In the genomic region with DNA sequence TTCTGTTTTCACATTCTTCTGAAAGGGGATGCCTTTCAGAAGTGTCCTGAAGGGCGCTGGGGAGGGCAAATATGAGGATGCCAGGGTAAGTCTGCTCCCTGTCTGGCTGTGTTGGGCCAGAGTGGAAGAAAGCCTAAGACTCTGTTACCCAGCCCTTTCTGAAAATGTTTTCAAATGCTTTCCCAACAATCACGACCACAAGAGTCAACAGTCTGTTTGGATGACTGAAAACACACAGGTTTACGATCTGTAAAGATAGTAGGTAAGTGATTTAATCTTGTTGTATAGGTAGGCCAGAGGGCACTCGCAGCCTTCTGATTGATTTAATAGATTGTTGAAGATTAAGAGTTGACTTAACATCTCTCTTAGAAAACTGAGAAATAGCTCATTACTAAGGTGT, we compare ENCODE assay signal across 28 cellular contexts. TPM values are rescaled to one million over a fixed set of nuclear protein-coding genes. Genes with fewer than 3 reads are reported as not detected.
DNase-seq lines count a peak whose midpoint lies in the region; FAIRE-seq and TF ChIP-seq lines count a peak whose summit lies in the region.
"Had no signal": no experiment of that assay in that cellular context is flagged by ENCODE, and none has a peak within 500 bp of the region (broad histone marks: within the 10 kb centered on the region; RNA-seq: fewer than 3 reads in every experiment).

No MANE protein-coding gene starts in this region.

- H3K9me2 ChIP-seq in SK-N-SH: no peaks in the 10 kb centered on the region

- intact Hi-C loops in dendritic cell treated with granulocyte-macrophage colony-stimulating factor and Interleukin-4, amounts not matched to agents 40 ng/mL and 50 ng/mL, for 4 days (cut with micrococcal nuclease): no loop called here
- intact Hi-C loops in prostate gland (cut with DNase I): no loop called here

- peaks cover 40% of the 10 kb centered on the region for H3F3A ChIP-seq in SK-N-SH (replicated peaks; ENCODE audit: insufficient read depth)

- H3K4me3 Mint-ChIP-seq in dendritic cell treated with granulocyte-macrophage colony-stimulating factor and Interleukin-4, amounts not matched to agents 40 ng/mL and 50 ng/mL, for 4 days: no peak overlapping the region
- H3K4me3 Mint-ChIP-seq: activated CD4-positive, alpha-beta T cell treated with anti-CD3 and anti-CD28 coated beads, Interleukin-2, amount 10 ng/mL, durations not matched to agents 24 days and 14 days; HFFc6; T-helper 17 cell had no signal

- no peak for TF ChIP-seq CTCF in HEK293 (tag by site-specific recombination; IDR thresholded peaks at IDR 0.05)
- no peak for TF ChIP-seq CTCF in prostate gland (IDR thresholded peaks at IDR 0.05)
- no peak for TF ChIP-seq CTCF in SK-N-SH (IDR thresholded peaks at IDR 0.05)

- no peak for FAIRE-seq in H54 (lab: Jason Lieb, UNC)
- FAIRE-seq: bronchial epithelial cell, GM12892 had no signal

- H2AFZ ChIP-seq in SK-N-SH (ENCODE audit: low read depth): no peak overlapping the region

- H3K36me3 Mint-ChIP-seq in dendritic cell treated with granulocyte-macrophage colony-stimulating factor and Interleukin-4, amounts not matched to agents 40 ng/mL and 50 ng/mL, for 4 days (ENCODE audit: low read depth): peaks cover 64% of the 10 kb centered on the region

- no peaks in the 10 kb centered on the region for H3K9me3 Mint-ChIP-seq in dendritic cell treated with granulocyte-macrophage colony-stimulating factor and Interleukin-4, amounts not matched to agents 40 ng/mL and 50 ng/mL, for 4 days
- H3K9me3 Mint-ChIP-seq: activated CD4-positive, alpha-beta T cell treated with anti-CD3 and anti-CD28 coated beads, Interleukin-2, amount 10 ng/mL, durations not matched to agents 24 days and 14 days; HFFc6 had no signal

- H3K9ac ChIP-seq in SK-N-SH: no peak overlapping the region

- POLR2A ChIA-PET in HEK293 (lab: Yijun Ruan, JAX): no interaction called here
- POLR2A ChIA-PET in SK-N-SH (lab: Yijun Ruan, JAX): no interaction called here

- H3K4me3 ChIP-seq in HEK293 (ENCODE audit: low read depth, low read length) (no peak overlapping the region), prostate gland (no peak overlapping the region), SK-N-SH (ENCODE audit: low read depth in 2 of 2, low read length in 1 of 2) (no peak overlapping the region)
- H3K4me3 ChIP-seq: adrenal gland, spleen, stomach had no signal

- H3K27me3 ChIP-seq in prostate gland (replicated peaks; ENCODE audit: insufficient read depth) (no peaks in the 10 kb centered on the region), SK-N-SH (ENCODE audit: insufficient read depth) (no peaks in the 10 kb centered on the region)
- H3K27me3 ChIP-seq: adrenal gland, spleen, stomach had no signal

- H3K4me2 ChIP-seq in SK-N-SH: no peak overlapping the region

- H3K27me3 Mint-ChIP-seq in dendritic cell treated with granulocyte-macrophage colony-stimulating factor and Interleukin-4, amounts not matched to agents 40 ng/mL and 50 ng/mL, for 4 days: no peaks in the 10 kb centered on the region
- H3K27me3 Mint-ChIP-seq: activated CD4-positive, alpha-beta T cell treated with anti-CD3 and anti-CD28 coated beads, Interleukin-2, amount 10 ng/mL, durations not matched to agents 24 days and 14 days; T-helper 17 cell had no signal

- H3K36me3 ChIP-seq in HEK293 (ENCODE audit: control insufficient read depth in 2 of 2, insufficient read depth in 1 of 2, low read length in 2 of 2) (peaks cover 0 to 13% of the 10 kb centered on the region in 2 experiments; a peak in 2 of 3 replicates), prostate gland (no peaks in the 10 kb centered on the region), SK-N-SH (replicated peaks in 1 of 2; ENCODE audit: control insufficient read depth in 1 of 2, insufficient read depth in 2 of 2, low read length in 1 of 2) (peaks cover 20 to 28% of the 10 kb centered on the region in 2 experiments)
- H3K36me3 ChIP-seq: adrenal gland had no signal

- peaks cover 77% of the 10 kb centered on the region for H3K4me1 Mint-ChIP-seq in dendritic cell treated with granulocyte-macrophage colony-stimulating factor and Interleukin-4, amounts not matched to agents 40 ng/mL and 50 ng/mL, for 4 days (ENCODE audit: low read depth)

- CTCF ChIA-PET in HEK293 (lab: Yijun Ruan, JAX) (interaction anchor here (0.7 kb wide), 1 partner anchor 70 kb away, joined by 4 read pairs; no protein-coding TSS in a partner anchor), SK-N-SH (lab: Yijun Ruan, JAX) (interaction anchor here (0.9 kb wide), 1 partner anchor 10 kb away, joined by 3 read pairs; no protein-coding TSS in a partner anchor)

- H4K20me1 ChIP-seq in SK-N-SH (ENCODE audit: insufficient read depth): no peaks in the 10 kb centered on the region

- no peak for TF ChIP-seq RAD21 in SK-N-SH (IDR thresholded peaks at IDR 0.05; ENCODE audit: low read length)

- H3K27ac ChIP-seq in HEK293 (ENCODE audit: extremely low read depth, low read depth, low read length): no peak overlapping the region
- no peak overlapping the region for H3K27ac ChIP-seq in prostate gland
- no peak overlapping the region for H3K27ac ChIP-seq in SK-N-SH (ENCODE audit: low read depth in 2 of 2, low read length in 1 of 2)
- H3K27ac ChIP-seq: spleen, stomach had no signal

- H3K9me3 ChIP-seq in HEK293 (ENCODE audit: control insufficient read depth, insufficient read depth, low read depth, low read length): no peaks in the 10 kb centered on the region
- no peaks in the 10 kb centered on the region for H3K9me3 ChIP-seq in prostate gland
- H3K9me3 ChIP-seq in SK-N-SH: no peaks in the 10 kb centered on the region
- H3K9me3 ChIP-seq: adrenal gland, spleen, stomach had no signal

- H3K27ac Mint-ChIP-seq in dendritic cell treated with granulocyte-macrophage colony-stimulating factor and Interleukin-4, amounts not matched to agents 40 ng/mL and 50 ng/mL, for 4 days: peak overlapping the region; percentile 88
- H3K27ac Mint-ChIP-seq: activated CD4-positive, alpha-beta T cell treated with anti-CD3 and anti-CD28 coated beads, Interleukin-2, amount 10 ng/mL, durations not matched to agents 24 days and 14 days; T-helper 17 cell had no signal

- H3K4me1 ChIP-seq in HEK293 (ENCODE audit: control insufficient read depth, insufficient read depth, low read length) (peaks cover 14% of the 10 kb centered on the region; the same call in 1 of the 2 replicates), prostate gland (replicated peaks) (no peaks in the 10 kb centered on the region), SK-N-SH (ENCODE audit: control insufficient read depth in 1 of 2, insufficient read depth in 2 of 2, low read depth in 1 of 2, low read length in 1 of 2) (peaks cover 21 to 36% of the 10 kb centered on the region in 2 experiments)

- no peak for TF ChIP-seq EP300 in SK-N-SH (IDR thresholded peaks at IDR 0.05; ENCODE audit: borderline replicate concordance in 1 of 2, low read depth in 1 of 2, low read length in 1 of 2)

- H3K79me2 ChIP-seq in SK-N-SH (ENCODE audit: insufficient read depth): peaks cover 76% of the 10 kb centered on the region

- 47% methylated on average over 4 of the region's 4 CpGs for WGBS in prostate gland
- WGBS in SK-N-SH (ENCODE audit: low lambda C conversion rate): 91% methylated on average over 4 of the region's 4 CpGs

- peak; percentile 4 for DNase-seq in NCI-H748 (lab: John Stamatoyannopoulos, UW; ENCODE audit: unreplicated experiment)
- DNase-seq in NCI-H748 treated with DMSO at 0.1 percent for 48 hours (lab: John Stamatoyannopoulos, UW): no peak
- DNase-seq in prostate gland (ENCODE audit: low spot score): peak; percentile 13
- no peak for DNase-seq in H54 (ENCODE audit: insufficient read length, low spot score)
- no peak for DNase-seq in SK-N-SH
- DNase-seq in amygdala (lab: John Stamatoyannopoulos, UW): no peak
- DNase-seq: activated CD4-positive, alpha-beta T cell treated with anti-CD3 and anti-CD28 coated beads, Interleukin-2, amount 10 ng/mL, durations not matched to agents 24 days and 14 days; adrenal gland; DND-41; head of caudate nucleus; HFFc6; KG1; midbrain; MV-4-11; NCI-H1694 treated with DMSO at 0.1 percent for 48 hours; NCI-H345; spleen; stimulated activated CD4-positive, alpha-beta T cell treated with anti-CD3 and anti-CD28 coated beads, Interleukin-4, amount 100 ng/mL, for 1 hour; stomach; T-helper 17 cell had no signal

- TF ChIP-seq POLR2A in prostate gland (IDR thresholded peaks at IDR 0.05): no peak
- TF ChIP-seq POLR2A in H54 (IDR thresholded peaks at IDR 0.05; ENCODE audit: low read depth, low read length): no peak

TF ChIP-seq in HEK293, 187 proteins besides CTCF, POLR2A, EP300 and RAD21 (continues in another document):
- TF ChIP-seq ZNF555 (tag by site-specific recombination; conservative IDR thresholded peaks at IDR 0.05): no peak

TF ChIP-seq in SK-N-SH, 30 proteins besides CTCF, POLR2A, EP300 and RAD21 (continues in another document):
- TF ChIP-seq GABPA (IDR thresholded peaks at IDR 0.05; ENCODE audit: low read depth): no peak
- no peak for TF ChIP-seq MXI1 (IDR thresholded peaks at IDR 0.05; ENCODE audit: low read depth, low read length)
- no peak for TF ChIP-seq TCF12 (IDR thresholded peaks at IDR 0.05)
- TF ChIP-seq SIN3A (IDR thresholded peaks at IDR 0.05; ENCODE audit: borderline replicate concordance, low read depth, low read length): no peak
- no peak for TF ChIP-seq POLR2AphosphoS5 (IDR thresholded peaks at IDR 0.05; ENCODE audit: low read depth, low read length)
- TF ChIP-seq JUND (IDR thresholded peaks at IDR 0.05): no peak
- TF ChIP-seq, protein P1, sequence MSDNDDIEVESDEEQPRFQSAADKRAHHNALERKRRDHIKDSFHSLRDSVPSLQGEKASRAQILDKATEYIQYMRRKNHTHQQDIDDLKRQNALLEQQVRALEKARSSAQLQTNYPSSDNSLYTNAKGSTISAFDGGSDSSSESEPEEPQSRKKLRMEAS (IDR thresholded peaks at IDR 0.05; ENCODE audit: low read depth): no peak

RNA-seq across cellular contexts. Expression of a gene that starts 13.2 kb away (rescaled TPM):
- total RNA-seq in prostate gland: 10 to 100 TPM; 52.6 to 64.4 TPM
- polyA plus RNA-seq in SK-N-SH (2012; rRNA removed): 11.8 and 15.6 TPM in 2 replicates
- 14.3 and 14.7 TPM in 2 replicates for polyA plus RNA-seq in SK-N-SH (2012; cell fraction: cytosol; rRNA removed)
- 16.4 and 24.8 TPM in 2 replicates for polyA plus RNA-seq in SK-N-SH (2012; cell fraction: nucleus; rRNA removed)

RNA-seq across cellular contexts. Expression of a gene that starts 43.7 kb away (rescaled TPM):
- under 1 TPM in 1 of 2 donors, not detected in 1; 0.57 TPM for total RNA-seq in prostate gland
- polyA plus RNA-seq in SK-N-SH (2012; rRNA removed): not detected in 2 replicates
- polyA plus RNA-seq in SK-N-SH (2012; cell fraction: cytosol; rRNA removed): not detected in 2 replicates
- not detected in 2 replicates for polyA plus RNA-seq in SK-N-SH (2012; cell fraction: nucleus; rRNA removed)
- total RNA-seq: A172; activated CD4-positive, alpha-beta T cell treated with anti-CD3 and anti-CD28 coated beads, Interleukin-2, amount 10 ng/mL, durations not matched to agents 24 days and 14 days; adrenal gland; bronchial epithelial cell; HFFc6; HT1080; left lobe of liver; stomach; T-helper 17 cell; ureter had no signal
- polyA plus RNA-seq: stomach had no signal

RNA-seq across cellular contexts. Expression of a gene that starts 59.4 kb away (rescaled TPM):
- 100 to 1,000 TPM in 1 of 2 donors, 10 to 100 TPM in 1; 87.4 to 121 TPM for total RNA-seq in prostate gland
- 95.9 and 112 TPM in 2 replicates for polyA plus RNA-seq in SK-N-SH (2012; rRNA removed)
- 90.1 and 107 TPM in 2 replicates for polyA plus RNA-seq in SK-N-SH (2012; cell fraction: cytosol; rRNA removed)
- 30.8 and 34.7 TPM in 2 replicates for polyA plus RNA-seq in SK-N-SH (2012; cell fraction: nucleus; rRNA removed)

Comparison
In these comparisons a context has a peak if more than half of its experiments do, and no peak if none do; other contexts are left out.
1. DNase-seq: peak in NCI-H748 (single experiment) and prostate gland (single experiment); none in NCI-H748 treated with DMSO at 0.1 percent for 48 hours (single experiment), H54 (single experiment), SK-N-SH (single experiment) and amygdala (0 of 56).